In genomic region chr3:172106989-172107388, GRCh38 we compare ENCODE assay signal across 1 cellular context.
A peak's percentile ranks its signal among the peaks of the same experiment; 100 is the strongest.
TF ChIP-seq lines count a peak whose summit lies in the region.

No MANE protein-coding gene starts in this region.

TF ChIP-seq in GM12878, 131 proteins besides CTCF, POLR2A, EP300 and RAD21 (continued from another document):
- TF ChIP-seq MAX (IDR thresholded peaks at IDR 0.05; ENCODE audit: low read depth, low read length) (peak; percentile 42; the same call in 1 of the 2 replicates), SUZ12 (IDR thresholded peaks at IDR 0.05; ENCODE audit: unreplicated experiment) (no peak), SMAD1 (IDR thresholded peaks at IDR 0.05; ENCODE audit: low read depth, partially characterized antibody) (no peak), DPF2 (IDR thresholded peaks at IDR 0.05) (peak; percentile 85), RCOR1 (conservative IDR thresholded peaks at IDR 0.05; ENCODE audit: low read depth, low read length) (no peak), ZZZ3 (IDR thresholded peaks at IDR 0.05; ENCODE audit: control insufficient read depth, insufficient read length, low read depth) (no peak), NBN (IDR thresholded peaks at IDR 0.05) (no peak), NFYA (IDR thresholded peaks at IDR 0.05; ENCODE audit: borderline replicate concordance, low read depth, low read length) (no peak), TCF3 (IDR thresholded peaks at IDR 0.05; ENCODE audit: borderline replicate concordance, insufficient read depth, low read depth, low read length) (no peak), ZNF384 (IDR thresholded peaks at IDR 0.05; ENCODE audit: borderline replicate concordance, low read depth, low read length) (no peak), KDM1A (IDR thresholded peaks at IDR 0.05; ENCODE audit: borderline replicate concordance) (no peak), ZBTB11 (CRISPR knock-in tag; IDR thresholded peaks at IDR 0.05) (no peak), MXI1 (IDR thresholded peaks at IDR 0.05; ENCODE audit: low read depth, low read length) (no peak; the same call in 1 of the 2 replicates), TBL1XR1 (IDR thresholded peaks at IDR 0.05; ENCODE audit: low read depth, low read length) (no peak; the same call in 1 of the 2 replicates), CHD2 (IDR thresholded peaks at IDR 0.05; ENCODE audit: borderline replicate concordance, low read depth, low read length) (no peak), MTA2 (IDR thresholded peaks at IDR 0.05; ENCODE audit: low read depth) (no peak; the same call in 1 of the 2 replicates), CREB1 (IDR thresholded peaks at IDR 0.05; ENCODE audit: low read depth) (0 out of 2 replicates have a peak, but pooled peaks have one; percentile 19), NFIC (IDR thresholded peaks at IDR 0.05; ENCODE audit: low read depth, low read length) (no peak; the same call in 1 of the 2 replicates), BCL3 (IDR thresholded peaks at IDR 0.05; ENCODE audit: borderline replicate concordance, insufficient read depth, low read depth, low read length, poor library complexity, severe bottlenecking) (no peak), EZH2 (IDR thresholded peaks at IDR 0.05; ENCODE audit: borderline replicate concordance, control insufficient read depth, low read depth, low read length) (no peak), CHD4 (IDR thresholded peaks at IDR 0.05) (no peak), ASH2L (IDR thresholded peaks at IDR 0.05; ENCODE audit: borderline replicate concordance, low read depth) (no peak), HDGF (IDR thresholded peaks at IDR 0.05) (no peak), LARP7 (IDR thresholded peaks at IDR 0.05) (no peak), ATF3 (IDR thresholded peaks at IDR 0.05; ENCODE audit: borderline replicate concordance, extremely low read depth, low read depth, low read length) (no peak), NFXL1 (IDR thresholded peaks at IDR 0.05; ENCODE audit: borderline replicate concordance) (no peak), JUNB (IDR thresholded peaks at IDR 0.05) (no peak), SP1 (IDR thresholded peaks at IDR 0.05; ENCODE audit: low read depth, low read length) (peak; percentile 9), HCFC1 (IDR thresholded peaks at IDR 0.05; ENCODE audit: low read length) (no peak), IKZF2 (IDR thresholded peaks at IDR 0.05) (peak in 1 of 2 experiments; percentile 86; a peak in 2 of 4 replicates), POU2F2 (IDR thresholded peaks at IDR 0.05; ENCODE audit: borderline replicate concordance, low read depth, low read length) (no peak), TCF7 (IDR thresholded peaks at IDR 0.05; ENCODE audit: borderline replicate concordance) (peak; percentile 15; the same call in 1 of the 2 replicates), MYC (IDR thresholded peaks at IDR 0.05; ENCODE audit: insufficient read depth, insufficient read length, insufficient replicate concordance, low read length, severe bottlenecking) (no peak), IRF3 (IDR thresholded peaks at IDR 0.05) (no peak), PML (IDR thresholded peaks at IDR 0.05; ENCODE audit: low read length) (no peak), CBFB (IDR thresholded peaks at IDR 0.05; ENCODE audit: low read depth) (peak; percentile 97), SIN3A (IDR thresholded peaks at IDR 0.05; ENCODE audit: low read depth, low read length) (no peak), FOXM1 (IDR thresholded peaks at IDR 0.05; ENCODE audit: low read depth, low read length) (no peak; the same call in 1 of the 2 replicates), PKNOX1 (IDR thresholded peaks at IDR 0.05) (peak; percentile 98), FOS (IDR thresholded peaks at IDR 0.05; ENCODE audit: borderline replicate concordance, extremely low read depth, insufficient read length) (no peak), RAD51 (IDR thresholded peaks at IDR 0.05) (peak; percentile 90)
- TF ChIP-seq, protein P1, sequence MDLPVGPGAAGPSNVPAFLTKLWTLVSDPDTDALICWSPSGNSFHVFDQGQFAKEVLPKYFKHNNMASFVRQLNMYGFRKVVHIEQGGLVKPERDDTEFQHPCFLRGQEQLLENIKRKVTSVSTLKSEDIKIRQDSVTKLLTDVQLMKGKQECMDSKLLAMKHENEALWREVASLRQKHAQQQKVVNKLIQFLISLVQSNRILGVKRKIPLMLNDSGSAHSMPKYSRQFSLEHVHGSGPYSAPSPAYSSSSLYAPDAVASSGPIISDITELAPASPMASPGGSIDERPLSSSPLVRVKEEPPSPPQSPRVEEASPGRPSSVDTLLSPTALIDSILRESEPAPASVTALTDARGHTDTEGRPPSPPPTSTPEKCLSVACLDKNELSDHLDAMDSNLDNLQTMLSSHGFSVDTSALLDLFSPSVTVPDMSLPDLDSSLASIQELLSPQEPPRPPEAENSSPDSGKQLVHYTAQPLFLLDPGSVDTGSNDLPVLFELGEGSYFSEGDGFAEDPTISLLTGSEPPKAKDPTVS (IDR thresholded peaks at IDR 0.05; ENCODE audit: low read depth, low read length) = no peak
- TF ChIP-seq, protein P2, sequence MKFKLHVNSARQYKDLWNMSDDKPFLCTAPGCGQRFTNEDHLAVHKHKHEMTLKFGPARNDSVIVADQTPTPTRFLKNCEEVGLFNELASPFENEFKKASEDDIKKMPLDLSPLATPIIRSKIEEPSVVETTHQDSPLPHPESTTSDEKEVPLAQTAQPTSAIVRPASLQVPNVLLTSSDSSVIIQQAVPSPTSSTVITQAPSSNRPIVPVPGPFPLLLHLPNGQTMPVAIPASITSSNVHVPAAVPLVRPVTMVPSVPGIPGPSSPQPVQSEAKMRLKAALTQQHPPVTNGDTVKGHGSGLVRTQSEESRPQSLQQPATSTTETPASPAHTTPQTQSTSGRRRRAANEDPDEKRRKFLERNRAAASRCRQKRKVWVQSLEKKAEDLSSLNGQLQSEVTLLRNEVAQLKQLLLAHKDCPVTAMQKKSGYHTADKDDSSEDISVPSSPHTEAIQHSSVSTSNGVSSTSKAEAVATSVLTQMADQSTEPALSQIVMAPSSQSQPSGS (IDR thresholded peaks at IDR 0.05; ENCODE audit: low read length) = no peak; the same call in 1 of the 2 replicates
- TF ChIP-seq, protein P3, sequence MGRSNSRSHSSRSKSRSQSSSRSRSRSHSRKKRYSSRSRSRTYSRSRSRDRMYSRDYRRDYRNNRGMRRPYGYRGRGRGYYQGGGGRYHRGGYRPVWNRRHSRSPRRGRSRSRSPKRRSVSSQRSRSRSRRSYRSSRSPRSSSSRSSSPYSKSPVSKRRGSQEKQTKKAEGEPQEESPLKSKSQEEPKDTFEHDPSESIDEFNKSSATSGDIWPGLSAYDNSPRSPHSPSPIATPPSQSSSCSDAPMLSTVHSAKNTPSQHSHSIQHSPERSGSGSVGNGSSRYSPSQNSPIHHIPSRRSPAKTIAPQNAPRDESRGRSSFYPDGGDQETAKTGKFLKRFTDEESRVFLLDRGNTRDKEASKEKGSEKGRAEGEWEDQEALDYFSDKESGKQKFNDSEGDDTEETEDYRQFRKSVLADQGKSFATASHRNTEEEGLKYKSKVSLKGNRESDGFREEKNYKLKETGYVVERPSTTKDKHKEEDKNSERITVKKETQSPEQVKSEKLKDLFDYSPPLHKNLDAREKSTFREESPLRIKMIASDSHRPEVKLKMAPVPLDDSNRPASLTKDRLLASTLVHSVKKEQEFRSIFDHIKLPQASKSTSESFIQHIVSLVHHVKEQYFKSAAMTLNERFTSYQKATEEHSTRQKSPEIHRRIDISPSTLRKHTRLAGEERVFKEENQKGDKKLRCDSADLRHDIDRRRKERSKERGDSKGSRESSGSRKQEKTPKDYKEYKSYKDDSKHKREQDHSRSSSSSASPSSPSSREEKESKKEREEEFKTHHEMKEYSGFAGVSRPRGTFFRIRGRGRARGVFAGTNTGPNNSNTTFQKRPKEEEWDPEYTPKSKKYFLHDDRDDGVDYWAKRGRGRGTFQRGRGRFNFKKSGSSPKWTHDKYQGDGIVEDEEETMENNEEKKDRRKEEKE (IDR thresholded peaks at IDR 0.05) = no peak
- TF ChIP-seq, protein P4, sequence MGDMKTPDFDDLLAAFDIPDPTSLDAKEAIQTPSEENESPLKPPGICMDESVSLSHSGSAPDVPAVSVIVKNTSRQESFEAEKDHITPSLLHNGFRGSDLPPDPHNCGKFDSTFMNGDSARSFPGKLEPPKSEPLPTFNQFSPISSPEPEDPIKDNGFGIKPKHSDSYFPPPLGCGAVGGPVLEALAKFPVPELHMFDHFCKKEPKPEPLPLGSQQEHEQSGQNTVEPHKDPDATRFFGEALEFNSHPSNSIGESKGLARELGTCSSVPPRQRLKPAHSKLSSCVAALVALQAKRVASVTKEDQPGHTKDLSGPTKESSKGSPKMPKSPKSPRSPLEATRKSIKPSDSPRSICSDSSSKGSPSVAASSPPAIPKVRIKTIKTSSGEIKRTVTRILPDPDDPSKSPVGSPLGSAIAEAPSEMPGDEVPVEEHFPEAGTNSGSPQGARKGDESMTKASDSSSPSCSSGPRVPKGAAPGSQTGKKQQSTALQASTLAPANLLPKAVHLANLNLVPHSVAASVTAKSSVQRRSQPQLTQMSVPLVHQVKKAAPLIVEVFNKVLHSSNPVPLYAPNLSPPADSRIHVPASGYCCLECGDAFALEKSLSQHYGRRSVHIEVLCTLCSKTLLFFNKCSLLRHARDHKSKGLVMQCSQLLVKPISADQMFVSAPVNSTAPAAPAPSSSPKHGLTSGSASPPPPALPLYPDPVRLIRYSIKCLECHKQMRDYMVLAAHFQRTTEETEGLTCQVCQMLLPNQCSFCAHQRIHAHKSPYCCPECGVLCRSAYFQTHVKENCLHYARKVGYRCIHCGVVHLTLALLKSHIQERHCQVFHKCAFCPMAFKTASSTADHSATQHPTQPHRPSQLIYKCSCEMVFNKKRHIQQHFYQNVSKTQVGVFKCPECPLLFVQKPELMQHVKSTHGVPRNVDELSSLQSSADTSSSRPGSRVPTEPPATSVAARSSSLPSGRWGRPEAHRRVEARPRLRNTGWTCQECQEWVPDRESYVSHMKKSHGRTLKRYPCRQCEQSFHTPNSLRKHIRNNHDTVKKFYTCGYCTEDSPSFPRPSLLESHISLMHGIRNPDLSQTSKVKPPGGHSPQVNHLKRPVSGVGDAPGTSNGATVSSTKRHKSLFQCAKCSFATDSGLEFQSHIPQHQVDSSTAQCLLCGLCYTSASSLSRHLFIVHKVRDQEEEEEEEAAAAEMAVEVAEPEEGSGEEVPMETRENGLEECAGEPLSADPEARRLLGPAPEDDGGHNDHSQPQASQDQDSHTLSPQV (IDR thresholded peaks at IDR 0.05) = no peak
